Comparison of ENCODE assay signal across 9 cellular contexts in genomic region chr1:62131093-62131725, GRCh38.
DNase-seq lines count a peak whose midpoint lies in the region; ATAC-seq, FAIRE-seq and TF ChIP-seq lines count a peak whose summit lies in the region.
"Had no signal": no experiment of that assay in that cellular context is flagged by ENCODE, and none has a peak within 500 bp of the region (broad histone marks: within the 10 kb centered on the region; RNA-seq: fewer than 3 reads in every experiment).

No MANE protein-coding gene starts in this region.

- peak; percentile 92 for TF ChIP-seq CTCF in H9 (conservative IDR thresholded peaks at IDR 0.05)
- peak; percentile 92 for TF ChIP-seq CTCF in chondrocyte (IDR thresholded peaks at IDR 0.05)
- TF ChIP-seq CTCF in HepG2 (CRISPR knock-in tag; IDR thresholded peaks at IDR 0.05): peak; percentile 78
- peak; percentile 59 to 75 (median 66) for TF ChIP-seq CTCF in transverse colon (IDR thresholded peaks at IDR 0.05)

- H2AFZ ChIP-seq in H9 (ENCODE audit: low read length) (no peak overlapping the region), HepG2 (ENCODE audit: low read length) (no peak overlapping the region)

- no CpG with 5 or more reads among the region's 6 CpGs for WGBS in H9 (ENCODE audit: extremely low coverage, insufficient read length, low lambda C conversion rate)
- WGBS in HepG2 (ENCODE audit: low lambda C conversion rate): 75% methylated on average over 6 of the region's 6 CpGs
- WGBS in transverse colon (ENCODE audit: low coverage in 1 of 2), 2 donors: 74 to 81% methylated on average over 6 of the region's 6 CpGs

- intact Hi-C loops in HepG2 (cut with micrococcal nuclease; ENCODE audit: unreplicated experiment) (loop anchor here (1.0 kb wide), 1 partner anchor 49 kb away; no protein-coding TSS in a partner anchor), transverse colon (cut with DNase I; ENCODE audit: low total_unique reads) (no loop called here)

- TF ChIP-seq EP300 in HepG2 (IDR thresholded peaks at IDR 0.05; ENCODE audit: low read depth in 2 of 2, low read length in 2 of 2): no peak
- TF ChIP-seq EP300 in HepG2 (CRISPR knock-in tag; IDR thresholded peaks at IDR 0.05; ENCODE audit: borderline replicate concordance): no peak
- TF ChIP-seq EP300 in transverse colon (IDR thresholded peaks at IDR 0.05; ENCODE audit: low read depth): no peak

- no peak overlapping the region for H2BK120ac ChIP-seq in H9 (ENCODE audit: low read depth, low read length, poor library complexity, severe bottlenecking)

- no peaks in the 10 kb centered on the region for H3K27me3 Mint-ChIP-seq in H9 (ENCODE audit: low read depth)
- H3K27me3 Mint-ChIP-seq in chondrocyte (ENCODE audit: low read depth): no peaks in the 10 kb centered on the region
- H3K27me3 Mint-ChIP-seq: dendritic cell treated with granulocyte-macrophage colony-stimulating factor and Interleukin-4, amounts not matched to agents 40 ng/mL and 50 ng/mL, for 4 days had no signal

- CTCF ChIA-PET in HepG2 (lab: Yijun Ruan, JAX; ENCODE audit: low intra/inter-chr PET ratio, low total read pairs): interaction anchor here (1.1 to 1.4 kb wide), 2 partner anchors 46 to 49 kb away, joined by 3 to 4 read pairs; no protein-coding TSS in a partner anchor

- H3K14ac ChIP-seq in H9 (ENCODE audit: insufficient read depth, low read length): no peak overlapping the region

- TF ChIP-seq POLR2A in HepG2 (IDR thresholded peaks at IDR 0.05; ENCODE audit: insufficient read depth in 1 of 2, low read depth in 2 of 2, low read length in 2 of 2) (no peak), transverse colon (IDR thresholded peaks at IDR 0.05) (no peak)

- no peak overlapping the region for H3K56ac ChIP-seq in H9 (ENCODE audit: insufficient read length, low read depth, low read length)

- no peaks in the 10 kb centered on the region for H3K23me2 ChIP-seq in H9 (ENCODE audit: insufficient read length, low read depth, low read length, poor library complexity, severe bottlenecking)

- H3K4me3 Mint-ChIP-seq in H9: no peak overlapping the region; a peak in 1 of 5 replicates
- no peak overlapping the region for H3K4me3 Mint-ChIP-seq in chondrocyte (ENCODE audit: unreplicated experiment)
- H3K4me3 Mint-ChIP-seq: dendritic cell treated with granulocyte-macrophage colony-stimulating factor and Interleukin-4, amounts not matched to agents 40 ng/mL and 50 ng/mL, for 4 days had no signal

- H3K36me3 ChIP-seq in HepG2 (replicated peaks in 1 of 2; ENCODE audit: control insufficient read depth in 1 of 2, insufficient read depth in 2 of 2, low read length in 2 of 2): no peaks in the 10 kb centered on the region; a peak in 1 of 5 replicates
- peaks cover 0 to 3% (median 0%) of the 10 kb centered on the region in 4 donors for H3K36me3 ChIP-seq in transverse colon

- no peak overlapping the region for H3K18ac ChIP-seq in H9 (ENCODE audit: insufficient read length, low read depth, low read length)

- no peak overlapping the region for H4K5ac ChIP-seq in H9 (ENCODE audit: insufficient read length, low read depth, low read length)

- H3T11ph ChIP-seq in H9 (ENCODE audit: low read length): no peak overlapping the region

- in situ Hi-C loops in HepG2 (cut with HindIII; ENCODE audit: extremely low pct_ligation_motif_present, low pct_unique_long_range_greater_than_20kb) (no loop called here), transverse colon (cut with MboI; ENCODE audit: low pct_ligation_motif_present in 1 of 4, low pct_unique_long_range_greater_than_20kb in 1 of 4, low sequenced_read_pairs in 3 of 4) (no loop called here)

- peak; percentile 38 to 39 for DNase-seq in activated T-cell treated with anti-CD3 and anti-CD28 coated beads, Interleukin-2, amount 50 U/mL, for 48 hours
- DNase-seq in activated T-cell treated with anti-CD3 and anti-CD28 coated beads, Interleukin-2, amount 50 U/mL, for 1 hour: no peak
- DNase-seq in H9 (peak; percentile 76), M059J (ENCODE audit: low read depth) (peak; percentile 62), SHP77 treated with DMSO at 0.1 percent for 48 hours (lab: John Stamatoyannopoulos, UW) (peak; percentile 44), chondrocyte (ENCODE audit: low spot score) (no peak), HepG2 (ENCODE audit: low spot score) (peak; percentile 50), transverse colon (peak; percentile 37)

- H3K4ac ChIP-seq in H9 (ENCODE audit: low read depth, low read length): no peak overlapping the region

- no peak overlapping the region for H4K8ac ChIP-seq in H9 (replicated peaks; ENCODE audit: insufficient read length, low read depth, low read length)

- H4K91ac ChIP-seq in H9 (ENCODE audit: insufficient read length, low read depth, low read length): no peak overlapping the region

- no peak for TF ChIP-seq RAD21 in HepG2 (CRISPR knock-in tag; IDR thresholded peaks at IDR 0.05)

- no peaks in the 10 kb centered on the region for H3K79me1 ChIP-seq in H9 (ENCODE audit: insufficient read depth, low read depth, low read length, poor library complexity, severe bottlenecking)

- no peak overlapping the region for H3K9ac ChIP-seq in H9 (ENCODE audit: extremely low read depth, insufficient read length, low read length)
- no peak overlapping the region for H3K9ac ChIP-seq in HepG2 (ENCODE audit: insufficient read depth, low read depth, low read length)

- H3K36me3 Mint-ChIP-seq in H9 (ENCODE audit: insufficient read depth in 1 of 3, low read depth in 3 of 3): peaks cover 2 to 17% (median 11%) of the 10 kb centered on the region in 3 experiments; a peak in 5 of 7 replicates
- H3K36me3 Mint-ChIP-seq in chondrocyte (ENCODE audit: low read depth): no peaks in the 10 kb centered on the region

- H3K27ac Mint-ChIP-seq in H9: peak overlapping the region in 1 of 3 experiments; percentile 67; a peak in 1 of 7 replicates
- no peak overlapping the region for H3K27ac Mint-ChIP-seq in chondrocyte (ENCODE audit: unreplicated experiment)
- H3K27ac Mint-ChIP-seq: dendritic cell treated with granulocyte-macrophage colony-stimulating factor and Interleukin-4, amounts not matched to agents 40 ng/mL and 50 ng/mL, for 4 days had no signal

- no peak overlapping the region for H2BK20ac ChIP-seq in H9 (ENCODE audit: low read depth, low read length, poor library complexity, severe bottlenecking)

- H3K4me2 ChIP-seq in H9 (ENCODE audit: insufficient read depth, insufficient read length, low read length) (no peak overlapping the region), HepG2 (ENCODE audit: low read depth, low read length) (no peak overlapping the region)

- ATAC-seq in HepG2: peak; percentile 96

- FAIRE-seq in HepG2 (lab: Jason Lieb, UNC): peak; percentile 63

- H3K23ac ChIP-seq in H9 (ENCODE audit: insufficient read length, low read depth, low read length): no peak overlapping the region

- BruUV-seq in HepG2 (replicated peaks; lab: Mats Ljungman, UMichigan): no TSS peak

- POLR2A ChIA-PET in HepG2 (lab: Yijun Ruan, JAX): no interaction called here

- H3K27me3 ChIP-seq in H9 (ENCODE audit: insufficient read depth, low read length) (no peaks in the 10 kb centered on the region), HepG2 (ENCODE audit: control insufficient read depth in 1 of 2, insufficient read depth in 2 of 2, low read length in 2 of 2) (no peaks in the 10 kb centered on the region), transverse colon (no peaks in the 10 kb centered on the region)

- H3K9me3 ChIP-seq in H9 (ENCODE audit: control insufficient read depth, low read depth, low read length): no peaks in the 10 kb centered on the region
- no peaks in the 10 kb centered on the region for H3K9me3 ChIP-seq in HepG2 (ENCODE audit: low read length)
- no peaks in the 10 kb centered on the region for H3K9me3 ChIP-seq in transverse colon

- H3K4me3 ChIP-seq in HepG2 (replicated peaks in 1 of 3; ENCODE audit: insufficient read depth in 1 of 3, low read depth in 2 of 3, low read length in 3 of 3) (no peak overlapping the region), transverse colon (no peak overlapping the region)

- no peak overlapping the region for H2BK12ac ChIP-seq in H9 (ENCODE audit: insufficient read length, low read depth, low read length)

- H2BK15ac ChIP-seq in H9 (ENCODE audit: low read depth, low read length): no peak overlapping the region

- H4K20me1 ChIP-seq in H9 (ENCODE audit: control insufficient read depth, insufficient read depth, insufficient read length) (no peaks in the 10 kb centered on the region), HepG2 (ENCODE audit: insufficient read depth, low read length) (no peaks in the 10 kb centered on the region)

- no peaks in the 10 kb centered on the region for H3K9me3 Mint-ChIP-seq in H9
- H3K9me3 Mint-ChIP-seq in chondrocyte (ENCODE audit: low read depth): no peaks in the 10 kb centered on the region
- H3K9me3 Mint-ChIP-seq: dendritic cell treated with granulocyte-macrophage colony-stimulating factor and Interleukin-4, amounts not matched to agents 40 ng/mL and 50 ng/mL, for 4 days had no signal

- H3K4me1 Mint-ChIP-seq in H9 (no peaks in the 10 kb centered on the region), chondrocyte (ENCODE audit: low read depth) (no peaks in the 10 kb centered on the region)

- H3K79me2 ChIP-seq in H9 (ENCODE audit: insufficient read depth, low read length) (no peaks in the 10 kb centered on the region), HepG2 (ENCODE audit: insufficient read depth, low read length) (no peaks in the 10 kb centered on the region)

- no peak overlapping the region for H2BK5ac ChIP-seq in H9 (ENCODE audit: insufficient read length, low read length)

- no peak overlapping the region for H3K27ac ChIP-seq in H9 (ENCODE audit: insufficient read length, low read depth, low read length)
- no peak overlapping the region for H3K27ac ChIP-seq in HepG2 (ENCODE audit: extremely low read length, insufficient read depth, low read length)
- H3K27ac ChIP-seq in transverse colon: no peak overlapping the region

- H3K4me1 ChIP-seq in H9 (ENCODE audit: insufficient read depth, low read length): no peaks in the 10 kb centered on the region
- no peaks in the 10 kb centered on the region for H3K4me1 ChIP-seq in HepG2 (ENCODE audit: insufficient read depth, low read length)
- H3K4me1 ChIP-seq in transverse colon: no peaks in the 10 kb centered on the region

- no peak overlapping the region for H2AK5ac ChIP-seq in H9 (ENCODE audit: insufficient read length, low read length)

TF ChIP-seq in HepG2, 621 proteins besides CTCF, POLR2A, EP300 and RAD21:
- TF ChIP-seq ZFP1 (CRISPR knock-in tag; IDR thresholded peaks at IDR 0.05): no peak
- TF ChIP-seq YEATS2 (CRISPR knock-in tag; IDR thresholded peaks at IDR 0.05; ENCODE audit: borderline replicate concordance): no peak
- TF ChIP-seq XRCC5 (optimal IDR thresholded peaks at IDR 0.05; ENCODE audit: low read length): peak; percentile 32
- TF ChIP-seq KLF6 (CRISPR knock-in tag; IDR thresholded peaks at IDR 0.05): no peak
- peak; percentile 23; the same call in 1 of the 2 replicates for TF ChIP-seq SMC3 (IDR thresholded peaks at IDR 0.05; ENCODE audit: low read length)
- TF ChIP-seq STAG1 (CRISPR knock-in tag; IDR thresholded peaks at IDR 0.05): peak; percentile 64
- TF ChIP-seq MTA3 (CRISPR knock-in tag; IDR thresholded peaks at IDR 0.05): no peak

Comparison
In these comparisons a context has a peak if more than half of its experiments do, and no peak if none do; other contexts are left out.
1. DNase-seq: peak in activated T-cell treated with anti-CD3 and anti-CD28 coated beads, Interleukin-2, amount 50 U/mL, for 48 hours (2 of 2), H9 (single experiment), M059J (single experiment), SHP77 treated with DMSO at 0.1 percent for 48 hours (single experiment), HepG2 (single experiment) and transverse colon (single experiment); none in activated T-cell treated with anti-CD3 and anti-CD28 coated beads, Interleukin-2, amount 50 U/mL, for 1 hour (single experiment) and chondrocyte (single experiment).
2. Peak in every context shown above with its lines, with median percentiles within 50 percentile points of each other: CTCF ChIP-seq.